1 cellular context compared by ENCODE assay signal in genomic region chr1:32159189-32159588, GRCh38.
TF ChIP-seq lines count a peak whose summit lies in the region.

No MANE protein-coding gene starts in this region.

TF ChIP-seq in endothelial cell of umbilical vein, 7 proteins besides CTCF, POLR2A, EP300 and RAD21 (continued from another document):
- TF ChIP-seq JUN (IDR thresholded peaks at IDR 0.05; ENCODE audit: borderline replicate concordance, insufficient read depth, insufficient read length, low read depth) (no peak), MAX (IDR thresholded peaks at IDR 0.05; ENCODE audit: insufficient read depth, insufficient read length) (no peak), MYC (IDR thresholded peaks at IDR 0.05; ENCODE audit: low read depth, low read length) (no peak), GATA2 (IDR thresholded peaks at IDR 0.05; ENCODE audit: insufficient read depth, insufficient read length, low read depth, low read length) (no peak)
